In genomic region chr9:131658753-131659129, GRCh38 we compare ENCODE assay signal across 11 cellular contexts.
DNase-seq lines count a peak whose midpoint lies in the region; ATAC-seq and TF ChIP-seq lines count a peak whose summit lies in the region.
"Had no signal": no experiment of that assay in that cellular context is flagged by ENCODE, and none has a peak within 500 bp of the region (broad histone marks: within the 10 kb centered on the region; RNA-seq: fewer than 3 reads in every experiment).

No MANE protein-coding gene starts in this region.

- peaks cover 74% of the 10 kb centered on the region for H3K4me1 Mint-ChIP-seq in activated naive CD4-positive, alpha-beta T cell treated with anti-CD3 and anti-CD28 coated beads for 36 hours (ENCODE audit: low read depth)
- peaks cover 70% of the 10 kb centered on the region for H3K4me1 Mint-ChIP-seq in WTC11

- H3K4me3 ChIP-seq in left lung (no peak overlapping the region), thoracic aorta (no peak overlapping the region)
- H3K4me3 ChIP-seq: SK-N-MC had no signal

- intact Hi-C loops in activated naive CD4-positive, alpha-beta T cell treated with anti-CD3 and anti-CD28 coated beads for 36 hours (cut with micrococcal nuclease) = loop anchor here (1.0 kb wide), 2 partner anchors 10 to 71 kb away; no protein-coding TSS in a partner anchor
- intact Hi-C loops in left lung (cut with DNase I) = no loop called here

- H3K27ac ChIP-seq in left lung (peak overlapping the region; percentile 34 to 91), thoracic aorta (peak overlapping the region; percentile 29 to 52)
- H3K27ac ChIP-seq: SK-N-MC had no signal

- H3K9me3 Mint-ChIP-seq in activated naive CD4-positive, alpha-beta T cell treated with anti-CD3 and anti-CD28 coated beads for 36 hours = no peaks in the 10 kb centered on the region
- peaks cover 2% of the 10 kb centered on the region for H3K9me3 Mint-ChIP-seq in WTC11
- H3K9me3 Mint-ChIP-seq: activated naive CD8-positive, alpha-beta T cell treated with anti-CD3 and anti-CD28 coated beads, Interleukin-2, amount 10 ng/mL, durations not matched to agents 7 days and 5 days had no signal

- peak overlapping the region; percentile 88 for H3K27ac Mint-ChIP-seq in activated naive CD4-positive, alpha-beta T cell treated with anti-CD3 and anti-CD28 coated beads for 36 hours
- H3K27ac Mint-ChIP-seq in WTC11 = peak overlapping the region; percentile 41; the same call in 1 of the 2 replicates

- H3K36me3 Mint-ChIP-seq in activated naive CD4-positive, alpha-beta T cell treated with anti-CD3 and anti-CD28 coated beads for 36 hours (ENCODE audit: low read depth) = peaks cover 3% of the 10 kb centered on the region
- H3K36me3 Mint-ChIP-seq in WTC11 = peaks cover 2% of the 10 kb centered on the region

- H3K4me3 Mint-ChIP-seq in activated naive CD4-positive, alpha-beta T cell treated with anti-CD3 and anti-CD28 coated beads for 36 hours = peak overlapping the region; percentile 11
- no peak overlapping the region for H3K4me3 Mint-ChIP-seq in WTC11
- H3K4me3 Mint-ChIP-seq: activated naive CD8-positive, alpha-beta T cell treated with anti-CD3 and anti-CD28 coated beads, Interleukin-2, amount 10 ng/mL, durations not matched to agents 7 days and 5 days had no signal

- H3K9me3 ChIP-seq in left lung (no peaks in the 10 kb centered on the region), thoracic aorta (no peaks in the 10 kb centered on the region)

- H3K27me3 Mint-ChIP-seq in activated naive CD4-positive, alpha-beta T cell treated with anti-CD3 and anti-CD28 coated beads for 36 hours (ENCODE audit: low read depth) = no peaks in the 10 kb centered on the region
- no peaks in the 10 kb centered on the region for H3K27me3 Mint-ChIP-seq in WTC11 (ENCODE audit: low read depth)
- H3K27me3 Mint-ChIP-seq: activated naive CD8-positive, alpha-beta T cell treated with anti-CD3 and anti-CD28 coated beads, Interleukin-2, amount 10 ng/mL, durations not matched to agents 7 days and 5 days had no signal

- H3K27me3 ChIP-seq in left lung (no peaks in the 10 kb centered on the region), thoracic aorta (replicated peaks; ENCODE audit: insufficient read depth) (no peaks in the 10 kb centered on the region)

- TF ChIP-seq CTCF in WTC11 (IDR thresholded peaks at IDR 0.05) (no peak), left lung (IDR thresholded peaks at IDR 0.05) (no peak), thoracic aorta (IDR thresholded peaks at IDR 0.05) (no peak)

- no peaks in the 10 kb centered on the region for H3K36me3 ChIP-seq in left lung
- no peaks in the 10 kb centered on the region for H3K36me3 ChIP-seq in thoracic aorta

- H3K4me1 ChIP-seq in left lung = peaks cover 21 to 85% of the 10 kb centered on the region in 2 donors
- H3K4me1 ChIP-seq in thoracic aorta (ENCODE audit: control insufficient read depth in 1 of 2, low read depth in 2 of 2) = peaks cover 20 to 46% of the 10 kb centered on the region in 2 donors

- no peak for ATAC-seq in WTC11
- ATAC-seq in left lung = no peak
- no peak for ATAC-seq in thoracic aorta (ENCODE audit: insufficient number of reproducible peaks, low FRiP score, low read depth)
- no peak for ATAC-seq in HG02678 (IDR thresholded peaks at IDR 0.05; ENCODE audit: unreplicated experiment)

- DNase-seq in activated naive CD4-positive, alpha-beta T cell treated with anti-CD3 and anti-CD28 coated beads for 36 hours = no peak
- DNase-seq in activated naive CD4-positive, alpha-beta T cell treated with anti-CD3 and anti-CD28 coated beads, Interleukin-2, amount 50 U/mL, for 16 hours = no peak
- DNase-seq in WTC11 (ENCODE audit: low spot score) (no peak), left lung (no peak), thoracic aorta (ENCODE audit: low spot score) (no peak), NCI-H2081 treated with DMSO at 0.1 percent for 48 hours (lab: John Stamatoyannopoulos, UW) (no peak), G401 (ENCODE audit: low spot score) (no peak)
- DNase-seq: activated naive CD8-positive, alpha-beta T cell treated with anti-CD3 and anti-CD28 coated beads, Interleukin-2, amount 10 ng/mL, durations not matched to agents 7 days and 5 days; NCI-H2107 had no signal

- in situ Hi-C loops in G401 (cut with HindIII; ENCODE audit: low sequenced_read_pairs) = no loop called here

- CTCF ChIA-PET in activated naive CD4-positive, alpha-beta T cell treated with anti-CD3 and anti-CD28 coated beads for 36 hours (lab: Charles Lee) = interaction anchor here (0.8 to 1.3 kb wide), 3 partner anchors 67 to 82 kb away, joined by 3 read pairs; partner anchors contain the start of gene RAPGEF1
- CTCF ChIA-PET in WTC11 (lab: Charles Lee) = no interaction called here

- POLR2A ChIA-PET in WTC11 (lab: Charles Lee) = no interaction called here

TF ChIP-seq in WTC11, 78 proteins besides CTCF, POLR2A, EP300 and RAD21:
- TF ChIP-seq OVOL2 (CRISPR knock-in tag; IDR thresholded peaks at IDR 0.05; ENCODE audit: borderline replicate concordance) = no peak
- TF ChIP-seq ZNF416 (CRISPR knock-in tag; IDR thresholded peaks at IDR 0.05) = no peak
